Comparison of ENCODE assay signal across 18 cellular contexts in genomic region chr11:97746832-97747231, GRCh38.
DNase-seq lines count a peak whose midpoint lies in the region; ATAC-seq, FAIRE-seq and TF ChIP-seq lines count a peak whose summit lies in the region.
"Had no signal": no experiment of that assay in that cellular context is flagged by ENCODE, and none has a peak within 500 bp of the region (broad histone marks: within the 10 kb centered on the region; RNA-seq: fewer than 3 reads in every experiment).

No MANE protein-coding gene starts in this region.

- no peaks in the 10 kb centered on the region for H3K27me3 Mint-ChIP-seq in progenitor cell of endocrine pancreas
- H3K27me3 Mint-ChIP-seq: CD8-positive, alpha-beta memory T cell had no signal

- peak overlapping the region; percentile 47 for H2AFZ ChIP-seq in smooth muscle cell (ENCODE audit: low read depth)
- no peak overlapping the region for H2AFZ ChIP-seq in HepG2 (ENCODE audit: low read length)
- H2AFZ ChIP-seq: GM23338 had no signal

- H3K4me2 ChIP-seq in smooth muscle cell (no peak overlapping the region), HepG2 (ENCODE audit: low read depth, low read length) (no peak overlapping the region)
- H3K4me2 ChIP-seq: GM23338 had no signal

- no peaks in the 10 kb centered on the region for H3K36me3 Mint-ChIP-seq in progenitor cell of endocrine pancreas (ENCODE audit: insufficient read depth)
- H3K36me3 Mint-ChIP-seq: CD8-positive, alpha-beta memory T cell had no signal

- TF ChIP-seq EP300 in HepG2 (IDR thresholded peaks at IDR 0.05; ENCODE audit: low read depth in 2 of 2, low read length in 2 of 2) (no peak), HepG2 (CRISPR knock-in tag; IDR thresholded peaks at IDR 0.05; ENCODE audit: borderline replicate concordance) (no peak)

- CTCF ChIA-PET in HepG2 (lab: Yijun Ruan, JAX; ENCODE audit: low intra/inter-chr PET ratio, low total read pairs) = no interaction called here

- no peak overlapping the region for H3K27ac Mint-ChIP-seq in progenitor cell of endocrine pancreas
- H3K27ac Mint-ChIP-seq: CD8-positive, alpha-beta memory T cell; GM23338 had no signal

- H3K4me3 Mint-ChIP-seq in progenitor cell of endocrine pancreas (ENCODE audit: low read depth) = no peak overlapping the region
- H3K4me3 Mint-ChIP-seq: CD8-positive, alpha-beta memory T cell; GM23338 had no signal

- ATAC-seq in SK-N-SH treated with all-trans-retinoic acid at 6 μM for 48 hours (no peak), HG03565 (IDR thresholded peaks at IDR 0.05; ENCODE audit: unreplicated experiment) (no peak), HepG2 (no peak)
- ATAC-seq: GM23338, K562 had no signal

- in situ Hi-C loops in HepG2 (cut with HindIII; ENCODE audit: extremely low pct_ligation_motif_present, low pct_unique_long_range_greater_than_20kb) = no loop called here

- H3K4me1 ChIP-seq in smooth muscle cell (ENCODE audit: low read depth) (peaks cover 6% of the 10 kb centered on the region), HepG2 (ENCODE audit: insufficient read depth, low read length) (no peaks in the 10 kb centered on the region)

- no peak overlapping the region for H3K27ac ChIP-seq in smooth muscle cell (ENCODE audit: low read depth)
- H3K27ac ChIP-seq in HepG2 (ENCODE audit: extremely low read length, insufficient read depth, low read length) = no peak overlapping the region
- H3K27ac ChIP-seq: C4-2B had no signal

- H3K9me3 ChIP-seq in smooth muscle cell (replicated peaks; ENCODE audit: low read depth) (no peaks in the 10 kb centered on the region), HepG2 (ENCODE audit: low read length) (peaks cover 28% of the 10 kb centered on the region; the same call in 1 of the 2 replicates)
- H3K9me3 ChIP-seq: HAP-1 had no signal

- H4K20me1 ChIP-seq in smooth muscle cell (ENCODE audit: low read depth) (no peaks in the 10 kb centered on the region), HepG2 (ENCODE audit: insufficient read depth, low read length) (no peaks in the 10 kb centered on the region)

- intact Hi-C loops in HepG2 (cut with micrococcal nuclease; ENCODE audit: unreplicated experiment) = no loop called here

- H3K79me2 ChIP-seq in smooth muscle cell (ENCODE audit: low read depth) (no peaks in the 10 kb centered on the region), HepG2 (ENCODE audit: insufficient read depth, low read length) (no peaks in the 10 kb centered on the region)

- POLR2A ChIA-PET in HepG2 (lab: Yijun Ruan, JAX) = no interaction called here

- TF ChIP-seq POLR2A in HepG2 (IDR thresholded peaks at IDR 0.05; ENCODE audit: insufficient read depth in 1 of 2, low read depth in 2 of 2, low read length in 2 of 2) = no peak

- no peaks in the 10 kb centered on the region for H3K27me3 ChIP-seq in smooth muscle cell (ENCODE audit: low read depth)
- no peaks in the 10 kb centered on the region for H3K27me3 ChIP-seq in HepG2 (ENCODE audit: control insufficient read depth in 1 of 2, insufficient read depth in 2 of 2, low read length in 2 of 2)

- BruUV-seq in HepG2 (replicated peaks; lab: Mats Ljungman, UMichigan) = no TSS peak

- H3K4me3 ChIP-seq in smooth muscle cell (no peak overlapping the region), HepG2 (replicated peaks in 1 of 3; ENCODE audit: insufficient read depth in 1 of 3, low read depth in 2 of 3, low read length in 3 of 3) (no peak overlapping the region)
- H3K4me3 ChIP-seq: GM23338, HAP-1, K562 had no signal

- DNase-seq in NCI-H748 (lab: John Stamatoyannopoulos, UW; ENCODE audit: unreplicated experiment) (peak; percentile 53), NCI-H748 treated with DMSO at 0.1 percent for 48 hours (lab: John Stamatoyannopoulos, UW) (no peak), NCI-H146 (lab: John Stamatoyannopoulos, UW) (peak; percentile 26), smooth muscle cell (lab: John Stamatoyannopoulos, UW; ENCODE audit: unreplicated experiment) (no peak), progenitor cell of endocrine pancreas (ENCODE audit: low spot score, unreplicated experiment) (no peak), HepG2 (ENCODE audit: low spot score) (no peak)
- DNase-seq: CD8-positive, alpha-beta memory T cell; GDM1; NCI-H2029; NCI-H774; Right ventricle myocardium superior; T-helper 2 cell had no signal

- no peaks in the 10 kb centered on the region for H3K4me1 Mint-ChIP-seq in progenitor cell of endocrine pancreas (ENCODE audit: low read depth)
- H3K4me1 Mint-ChIP-seq: CD8-positive, alpha-beta memory T cell; GM23338 had no signal

- H3K9ac ChIP-seq in smooth muscle cell (ENCODE audit: low read depth) (no peak overlapping the region), HepG2 (ENCODE audit: insufficient read depth, low read depth, low read length) (no peak overlapping the region)

- H3K36me3 ChIP-seq in smooth muscle cell (ENCODE audit: low read depth) = no peaks in the 10 kb centered on the region
- H3K36me3 ChIP-seq in HepG2 (replicated peaks in 1 of 2; ENCODE audit: control insufficient read depth in 1 of 2, insufficient read depth in 2 of 2, low read length in 2 of 2) = no peaks in the 10 kb centered on the region
- H3K36me3 ChIP-seq: HAP-1 had no signal

- no peaks in the 10 kb centered on the region for H3F3A ChIP-seq in smooth muscle cell (ENCODE audit: low read depth)

- H3K9me3 Mint-ChIP-seq in progenitor cell of endocrine pancreas (ENCODE audit: low read depth) = no peaks in the 10 kb centered on the region

- FAIRE-seq in HepG2 (lab: Jason Lieb, UNC) = no peak
- FAIRE-seq: K562 had no signal

- TF ChIP-seq RAD21 in HepG2 (CRISPR knock-in tag; IDR thresholded peaks at IDR 0.05) = no peak

- no peak for TF ChIP-seq CTCF in smooth muscle cell (IDR thresholded peaks at IDR 0.05; ENCODE audit: borderline replicate concordance, insufficient read depth, poor library complexity, severe bottlenecking)
- no peak for TF ChIP-seq CTCF in progenitor cell of endocrine pancreas (IDR thresholded peaks at IDR 0.05; ENCODE audit: unreplicated experiment)
- no peak for TF ChIP-seq CTCF in HepG2 (CRISPR knock-in tag; IDR thresholded peaks at IDR 0.05)

- 50% methylated on average over 1 of the region's 1 CpG for WGBS in smooth muscle cell (ENCODE audit: low lambda C conversion rate)
- WGBS in HepG2 (ENCODE audit: low lambda C conversion rate) = 5% methylated on average over 1 of the region's 1 CpG

TF ChIP-seq in SK-N-SH treated with all-trans-retinoic acid at 6 μM for 48 hours, 23 proteins besides CTCF, POLR2A, EP300 and RAD21:
- TF ChIP-seq TCF4 (CRISPR knock-in tag; IDR thresholded peaks at IDR 0.05; ENCODE audit: borderline replicate concordance) (peak; percentile 80), GLIS3 (CRISPR knock-in tag; IDR thresholded peaks at IDR 0.05) (no peak), BACH2 (CRISPR knock-in tag; IDR thresholded peaks at IDR 0.05; ENCODE audit: borderline replicate concordance) (no peak), TSHZ2 (CRISPR knock-in tag; IDR thresholded peaks at IDR 0.05) (peak; percentile 82), ISL1 (CRISPR knock-in tag; IDR thresholded peaks at IDR 0.05) (peak; percentile 25; the same call in 1 of the 2 replicates)

TF ChIP-seq in HepG2, 621 proteins besides CTCF, POLR2A, EP300 and RAD21:
- TF ChIP-seq ZNF460 (CRISPR knock-in tag; IDR thresholded peaks at IDR 0.05; ENCODE audit: borderline replicate concordance) (no peak), NR2F6 (IDR thresholded peaks at IDR 0.05) (no peak), NR2F6 (CRISPR knock-in tag; IDR thresholded peaks at IDR 0.05) (no peak), HINFP (CRISPR knock-in tag; IDR thresholded peaks at IDR 0.05; ENCODE audit: low read depth) (no peak), ATAD3A (CRISPR knock-in tag; IDR thresholded peaks at IDR 0.05) (no peak), RXRB (CRISPR knock-in tag; IDR thresholded peaks at IDR 0.05; ENCODE audit: borderline replicate concordance) (no peak), ZBTB8A (CRISPR knock-in tag; IDR thresholded peaks at IDR 0.05; ENCODE audit: borderline replicate concordance, low read depth) (no peak)
TF ChIP-seq in HepG2: peak in this region for 0.

Comparison
In these comparisons a context has a peak if more than half of its experiments do, and no peak if none do; other contexts are left out.
1. DNase-seq: peak in NCI-H748 (single experiment) and NCI-H146 (single experiment); none in NCI-H748 treated with DMSO at 0.1 percent for 48 hours (single experiment), smooth muscle cell (single experiment), progenitor cell of endocrine pancreas (single experiment) and HepG2 (single experiment).